1 cellular context compared by ENCODE assay signal in genomic region chr5:50958852-50959457, GRCh38.
TF ChIP-seq lines count a peak whose summit lies in the region.

No MANE protein-coding gene starts in this region.

TF ChIP-seq in HepG2, 621 proteins besides CTCF, POLR2A, EP300 and RAD21 (continued from another document):
- TF ChIP-seq HBP1 (CRISPR knock-in tag; IDR thresholded peaks at IDR 0.05; ENCODE audit: low read depth) (no peak), ZNF17 (CRISPR knock-in tag; IDR thresholded peaks at IDR 0.05) (no peak), ZNF703 (CRISPR knock-in tag; IDR thresholded peaks at IDR 0.05; ENCODE audit: borderline replicate concordance) (no peak), ZNF432 (CRISPR knock-in tag; IDR thresholded peaks at IDR 0.05; ENCODE audit: borderline replicate concordance) (no peak), DNMT3B (CRISPR knock-in tag; conservative IDR thresholded peaks at IDR 0.05) (no peak), MYPOP (CRISPR knock-in tag; IDR thresholded peaks at IDR 0.05) (no peak), MNT (IDR thresholded peaks at IDR 0.05) (no peak)
TF ChIP-seq in HepG2: peak in this region for 2.
